ENCODE assay signal across 2 cellular contexts in the genomic region with DNA sequence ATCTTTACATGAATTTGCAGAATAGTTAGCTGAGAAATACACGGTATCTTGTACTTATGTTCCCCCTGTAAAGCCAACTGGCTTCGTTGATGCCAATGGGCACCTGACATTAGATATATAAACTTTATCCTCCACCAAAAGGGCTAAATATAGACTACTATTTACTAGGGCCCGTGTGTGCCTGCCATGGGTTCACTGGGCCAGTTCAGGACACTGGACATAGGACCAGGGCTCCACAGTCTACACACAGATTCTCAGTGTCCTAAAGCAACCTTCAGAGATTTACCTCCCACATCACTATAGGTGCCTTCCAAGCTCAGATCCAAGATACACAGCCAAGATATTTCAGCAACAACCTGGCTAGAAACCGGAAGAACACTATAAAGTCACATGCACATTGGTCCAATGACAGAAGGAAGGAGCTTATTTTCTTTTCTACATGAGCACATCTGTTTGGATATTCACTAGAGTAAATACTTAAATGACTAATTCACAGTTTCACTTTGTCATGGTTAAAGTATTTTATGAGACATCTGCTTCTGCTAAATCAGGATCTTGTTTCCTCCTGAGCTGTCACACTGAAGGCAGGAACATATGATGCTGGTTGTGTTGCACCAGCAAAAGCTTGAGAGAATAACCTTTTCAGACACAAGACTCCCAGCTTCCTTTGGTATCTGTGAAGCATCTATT.
TF ChIP-seq lines count a peak whose summit lies in the region.

No MANE protein-coding gene starts in this region.

TF ChIP-seq in GM12878, 131 proteins besides CTCF, POLR2A, EP300 and RAD21 (continues in another document):
- TF ChIP-seq CHD2 (IDR thresholded peaks at IDR 0.05; ENCODE audit: borderline replicate concordance, low read depth, low read length) = no peak
- peak; percentile 56; the same call in 1 of the 2 replicates for TF ChIP-seq GABPA (IDR thresholded peaks at IDR 0.05; ENCODE audit: low read depth)
- TF ChIP-seq NBN (IDR thresholded peaks at IDR 0.05) = 0 out of 2 replicates have a peak, but pooled peaks have one; percentile 41
- no peak for TF ChIP-seq ZNF622 (IDR thresholded peaks at IDR 0.05)
- TF ChIP-seq CBX3 (IDR thresholded peaks at IDR 0.05; ENCODE audit: borderline replicate concordance, low read depth) = no peak
- no peak for TF ChIP-seq ZSCAN29 (IDR thresholded peaks at IDR 0.05)
- no peak for TF ChIP-seq NFXL1 (IDR thresholded peaks at IDR 0.05; ENCODE audit: borderline replicate concordance)
- peak; percentile 68 for TF ChIP-seq EED (IDR thresholded peaks at IDR 0.05; ENCODE audit: low read depth)
- TF ChIP-seq NFYA (IDR thresholded peaks at IDR 0.05; ENCODE audit: borderline replicate concordance, low read depth, low read length) = no peak
- TF ChIP-seq GATAD2B (conservative IDR thresholded peaks at IDR 0.05; ENCODE audit: low read depth) = no peak
- TF ChIP-seq ETV6 (conservative IDR thresholded peaks at IDR 0.05 in 1 of 2, IDR thresholded peaks at IDR 0.05 in 1 of 2; ENCODE audit: borderline replicate concordance in 1 of 2, low read depth in 1 of 2) = peak in 1 of 2 experiments; percentile 68; a peak in 1 of 4 replicates
- no peak for TF ChIP-seq RELA (IDR thresholded peaks at IDR 0.05; ENCODE audit: borderline replicate concordance, partially characterized antibody)
- TF ChIP-seq, protein P1, sequence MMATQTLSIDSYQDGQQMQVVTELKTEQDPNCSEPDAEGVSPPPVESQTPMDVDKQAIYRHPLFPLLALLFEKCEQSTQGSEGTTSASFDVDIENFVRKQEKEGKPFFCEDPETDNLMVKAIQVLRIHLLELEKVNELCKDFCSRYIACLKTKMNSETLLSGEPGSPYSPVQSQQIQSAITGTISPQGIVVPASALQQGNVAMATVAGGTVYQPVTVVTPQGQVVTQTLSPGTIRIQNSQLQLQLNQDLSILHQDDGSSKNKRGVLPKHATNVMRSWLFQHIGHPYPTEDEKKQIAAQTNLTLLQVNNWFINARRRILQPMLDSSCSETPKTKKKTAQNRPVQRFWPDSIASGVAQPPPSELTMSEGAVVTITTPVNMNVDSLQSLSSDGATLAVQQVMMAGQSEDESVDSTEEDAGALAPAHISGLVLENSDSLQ (IDR thresholded peaks at IDR 0.05) = peak; percentile 54; the same call in 1 of the 2 replicates
- no peak for TF ChIP-seq ESRRA (IDR thresholded peaks at IDR 0.05; ENCODE audit: low read length)
- TF ChIP-seq, protein P2, sequence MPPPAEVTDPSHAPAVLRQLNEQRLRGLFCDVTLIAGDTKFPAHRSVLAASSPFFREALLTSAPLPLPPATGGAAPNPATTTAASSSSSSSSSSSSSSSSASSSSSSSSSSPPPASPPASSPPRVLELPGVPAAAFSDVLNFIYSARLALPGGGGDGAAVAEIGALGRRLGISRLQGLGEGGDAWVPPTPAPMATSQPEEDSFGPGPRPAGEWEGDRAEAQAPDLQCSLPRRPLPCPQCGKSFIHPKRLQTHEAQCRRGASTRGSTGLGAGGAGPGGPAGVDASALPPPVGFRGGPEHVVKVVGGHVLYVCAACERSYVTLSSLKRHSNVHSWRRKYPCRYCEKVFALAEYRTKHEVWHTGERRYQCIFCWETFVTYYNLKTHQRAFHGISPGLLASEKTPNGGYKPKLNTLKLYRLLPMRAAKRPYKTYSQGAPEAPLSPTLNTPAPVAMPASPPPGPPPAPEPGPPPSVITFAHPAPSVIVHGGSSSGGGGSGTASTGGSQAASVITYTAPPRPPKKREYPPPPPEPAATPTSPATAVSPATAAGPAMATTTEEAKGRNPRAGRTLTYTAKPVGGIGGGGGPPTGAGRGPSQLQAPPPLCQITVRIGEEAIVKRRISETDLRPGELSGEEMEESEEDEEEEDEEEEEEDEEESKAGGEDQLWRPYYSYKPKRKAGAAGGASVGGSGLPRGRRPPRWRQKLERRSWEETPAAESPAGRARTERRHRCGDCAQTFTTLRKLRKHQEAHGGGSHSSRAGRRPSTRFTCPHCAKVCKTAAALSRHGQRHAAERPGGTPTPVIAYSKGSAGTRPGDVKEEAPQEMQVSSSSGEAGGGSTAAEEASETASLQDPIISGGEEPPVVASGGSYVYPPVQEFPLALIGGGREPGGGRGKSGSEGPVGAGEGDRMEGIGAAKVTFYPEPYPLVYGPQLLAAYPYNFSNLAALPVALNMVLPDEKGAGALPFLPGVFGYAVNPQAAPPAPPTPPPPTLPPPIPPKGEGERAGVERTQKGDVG (CRISPR knock-in tag; IDR thresholded peaks at IDR 0.05) = no peak
- TF ChIP-seq, protein P3, sequence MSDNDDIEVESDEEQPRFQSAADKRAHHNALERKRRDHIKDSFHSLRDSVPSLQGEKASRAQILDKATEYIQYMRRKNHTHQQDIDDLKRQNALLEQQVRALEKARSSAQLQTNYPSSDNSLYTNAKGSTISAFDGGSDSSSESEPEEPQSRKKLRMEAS (IDR thresholded peaks at IDR 0.05; ENCODE audit: low read depth, low read length) = no peak
- TF ChIP-seq, protein P4, sequence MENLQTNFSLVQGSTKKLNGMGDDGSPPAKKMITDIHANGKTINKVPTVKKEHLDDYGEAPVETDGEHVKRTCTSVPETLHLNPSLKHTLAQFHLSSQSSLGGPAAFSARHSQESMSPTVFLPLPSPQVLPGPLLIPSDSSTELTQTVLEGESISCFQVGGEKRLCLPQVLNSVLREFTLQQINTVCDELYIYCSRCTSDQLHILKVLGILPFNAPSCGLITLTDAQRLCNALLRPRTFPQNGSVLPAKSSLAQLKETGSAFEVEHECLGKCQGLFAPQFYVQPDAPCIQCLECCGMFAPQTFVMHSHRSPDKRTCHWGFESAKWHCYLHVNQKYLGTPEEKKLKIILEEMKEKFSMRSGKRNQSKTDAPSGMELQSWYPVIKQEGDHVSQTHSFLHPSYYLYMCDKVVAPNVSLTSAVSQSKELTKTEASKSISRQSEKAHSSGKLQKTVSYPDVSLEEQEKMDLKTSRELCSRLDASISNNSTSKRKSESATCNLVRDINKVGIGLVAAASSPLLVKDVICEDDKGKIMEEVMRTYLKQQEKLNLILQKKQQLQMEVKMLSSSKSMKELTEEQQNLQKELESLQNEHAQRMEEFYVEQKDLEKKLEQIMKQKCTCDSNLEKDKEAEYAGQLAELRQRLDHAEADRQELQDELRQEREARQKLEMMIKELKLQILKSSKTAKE (IDR thresholded peaks at IDR 0.05; ENCODE audit: low read depth, poor library complexity, severe bottlenecking) = no peak
- TF ChIP-seq, protein P5, sequence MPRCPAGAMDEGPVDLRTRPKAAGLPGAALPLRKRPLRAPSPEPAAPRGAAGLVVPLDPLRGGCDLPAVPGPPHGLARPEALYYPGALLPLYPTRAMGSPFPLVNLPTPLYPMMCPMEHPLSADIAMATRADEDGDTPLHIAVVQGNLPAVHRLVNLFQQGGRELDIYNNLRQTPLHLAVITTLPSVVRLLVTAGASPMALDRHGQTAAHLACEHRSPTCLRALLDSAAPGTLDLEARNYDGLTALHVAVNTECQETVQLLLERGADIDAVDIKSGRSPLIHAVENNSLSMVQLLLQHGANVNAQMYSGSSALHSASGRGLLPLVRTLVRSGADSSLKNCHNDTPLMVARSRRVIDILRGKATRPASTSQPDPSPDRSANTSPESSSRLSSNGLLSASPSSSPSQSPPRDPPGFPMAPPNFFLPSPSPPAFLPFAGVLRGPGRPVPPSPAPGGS (IDR thresholded peaks at IDR 0.05; ENCODE audit: borderline replicate concordance, insufficient read depth, low read depth, low read length, poor library complexity, severe bottlenecking) = no peak

TF ChIP-seq in GM23338, 12 proteins besides CTCF, POLR2A, EP300 and RAD21 (continued from another document):
- TF ChIP-seq, protein P6, sequence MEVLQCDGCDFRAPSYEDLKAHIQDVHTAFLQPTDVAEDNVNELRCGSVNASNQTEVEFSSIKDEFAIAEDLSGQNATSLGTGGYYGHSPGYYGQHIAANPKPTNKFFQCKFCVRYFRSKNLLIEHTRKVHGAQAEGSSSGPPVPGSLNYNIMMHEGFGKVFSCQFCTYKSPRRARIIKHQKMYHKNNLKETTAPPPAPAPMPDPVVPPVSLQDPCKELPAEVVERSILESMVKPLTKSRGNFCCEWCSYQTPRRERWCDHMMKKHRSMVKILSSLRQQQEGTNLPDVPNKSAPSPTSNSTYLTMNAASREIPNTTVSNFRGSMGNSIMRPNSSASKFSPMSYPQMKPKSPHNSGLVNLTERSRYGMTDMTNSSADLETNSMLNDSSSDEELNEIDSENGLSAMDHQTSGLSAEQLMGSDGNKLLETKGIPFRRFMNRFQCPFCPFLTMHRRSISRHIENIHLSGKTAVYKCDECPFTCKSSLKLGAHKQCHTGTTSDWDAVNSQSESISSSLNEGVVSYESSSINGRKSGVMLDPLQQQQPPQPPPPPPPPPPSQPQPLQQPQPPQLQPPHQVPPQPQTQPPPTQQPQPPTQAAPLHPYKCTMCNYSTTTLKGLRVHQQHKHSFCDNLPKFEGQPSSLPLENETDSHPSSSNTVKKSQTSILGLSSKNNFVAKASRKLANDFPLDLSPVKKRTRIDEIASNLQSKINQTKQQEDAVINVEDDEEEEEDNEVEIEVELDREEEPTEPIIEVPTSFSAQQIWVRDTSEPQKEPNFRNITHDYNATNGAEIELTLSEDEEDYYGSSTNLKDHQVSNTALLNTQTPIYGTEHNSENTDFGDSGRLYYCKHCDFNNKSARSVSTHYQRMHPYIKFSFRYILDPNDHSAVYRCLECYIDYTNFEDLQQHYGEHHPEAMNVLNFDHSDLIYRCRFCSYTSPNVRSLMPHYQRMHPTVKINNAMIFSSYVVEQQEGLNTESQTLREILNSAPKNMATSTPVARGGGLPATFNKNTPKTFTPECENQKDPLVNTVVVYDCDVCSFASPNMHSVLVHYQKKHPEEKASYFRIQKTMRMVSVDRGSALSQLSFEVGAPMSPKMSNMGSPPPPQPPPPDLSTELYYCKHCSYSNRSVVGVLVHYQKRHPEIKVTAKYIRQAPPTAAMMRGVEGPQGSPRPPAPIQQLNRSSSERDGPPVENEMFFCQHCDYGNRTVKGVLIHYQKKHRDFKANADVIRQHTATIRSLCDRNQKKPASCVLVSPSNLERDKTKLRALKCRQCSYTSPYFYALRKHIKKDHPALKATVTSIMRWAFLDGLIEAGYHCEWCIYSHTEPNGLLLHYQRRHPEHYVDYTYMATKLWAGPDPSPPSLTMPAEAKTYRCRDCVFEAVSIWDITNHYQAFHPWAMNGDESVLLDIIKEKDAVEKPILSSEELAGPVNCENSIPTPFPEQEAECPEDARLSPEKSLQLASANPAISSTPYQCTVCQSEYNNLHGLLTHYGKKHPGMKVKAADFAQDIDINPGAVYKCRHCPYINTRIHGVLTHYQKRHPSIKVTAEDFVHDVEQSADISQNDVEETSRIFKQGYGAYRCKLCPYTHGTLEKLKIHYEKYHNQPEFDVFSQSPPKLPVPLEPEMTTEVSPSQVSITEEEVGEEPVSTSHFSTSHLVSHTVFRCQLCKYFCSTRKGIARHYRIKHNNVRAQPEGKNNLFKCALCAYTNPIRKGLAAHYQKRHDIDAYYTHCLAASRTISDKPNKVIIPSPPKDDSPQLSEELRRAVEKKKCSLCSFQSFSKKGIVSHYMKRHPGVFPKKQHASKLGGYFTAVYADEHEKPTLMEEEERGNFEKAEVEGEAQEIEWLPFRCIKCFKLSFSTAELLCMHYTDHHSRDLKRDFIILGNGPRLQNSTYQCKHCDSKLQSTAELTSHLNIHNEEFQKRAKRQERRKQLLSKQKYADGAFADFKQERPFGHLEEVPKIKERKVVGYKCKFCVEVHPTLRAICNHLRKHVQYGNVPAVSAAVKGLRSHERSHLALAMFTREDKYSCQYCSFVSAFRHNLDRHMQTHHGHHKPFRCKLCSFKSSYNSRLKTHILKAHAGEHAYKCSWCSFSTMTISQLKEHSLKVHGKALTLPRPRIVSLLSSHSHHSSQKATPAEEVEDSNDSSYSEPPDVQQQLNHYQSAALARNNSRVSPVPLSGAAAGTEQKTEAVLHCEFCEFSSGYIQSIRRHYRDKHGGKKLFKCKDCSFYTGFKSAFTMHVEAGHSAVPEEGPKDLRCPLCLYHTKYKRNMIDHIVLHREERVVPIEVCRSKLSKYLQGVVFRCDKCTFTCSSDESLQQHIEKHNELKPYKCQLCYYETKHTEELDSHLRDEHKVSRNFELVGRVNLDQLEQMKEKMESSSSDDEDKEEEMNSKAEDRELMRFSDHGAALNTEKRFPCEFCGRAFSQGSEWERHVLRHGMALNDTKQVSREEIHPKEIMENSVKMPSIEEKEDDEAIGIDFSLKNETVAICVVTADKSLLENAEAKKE (CRISPR knock-in tag; IDR thresholded peaks at IDR 0.05) = no peak
- TF ChIP-seq, protein P7, sequence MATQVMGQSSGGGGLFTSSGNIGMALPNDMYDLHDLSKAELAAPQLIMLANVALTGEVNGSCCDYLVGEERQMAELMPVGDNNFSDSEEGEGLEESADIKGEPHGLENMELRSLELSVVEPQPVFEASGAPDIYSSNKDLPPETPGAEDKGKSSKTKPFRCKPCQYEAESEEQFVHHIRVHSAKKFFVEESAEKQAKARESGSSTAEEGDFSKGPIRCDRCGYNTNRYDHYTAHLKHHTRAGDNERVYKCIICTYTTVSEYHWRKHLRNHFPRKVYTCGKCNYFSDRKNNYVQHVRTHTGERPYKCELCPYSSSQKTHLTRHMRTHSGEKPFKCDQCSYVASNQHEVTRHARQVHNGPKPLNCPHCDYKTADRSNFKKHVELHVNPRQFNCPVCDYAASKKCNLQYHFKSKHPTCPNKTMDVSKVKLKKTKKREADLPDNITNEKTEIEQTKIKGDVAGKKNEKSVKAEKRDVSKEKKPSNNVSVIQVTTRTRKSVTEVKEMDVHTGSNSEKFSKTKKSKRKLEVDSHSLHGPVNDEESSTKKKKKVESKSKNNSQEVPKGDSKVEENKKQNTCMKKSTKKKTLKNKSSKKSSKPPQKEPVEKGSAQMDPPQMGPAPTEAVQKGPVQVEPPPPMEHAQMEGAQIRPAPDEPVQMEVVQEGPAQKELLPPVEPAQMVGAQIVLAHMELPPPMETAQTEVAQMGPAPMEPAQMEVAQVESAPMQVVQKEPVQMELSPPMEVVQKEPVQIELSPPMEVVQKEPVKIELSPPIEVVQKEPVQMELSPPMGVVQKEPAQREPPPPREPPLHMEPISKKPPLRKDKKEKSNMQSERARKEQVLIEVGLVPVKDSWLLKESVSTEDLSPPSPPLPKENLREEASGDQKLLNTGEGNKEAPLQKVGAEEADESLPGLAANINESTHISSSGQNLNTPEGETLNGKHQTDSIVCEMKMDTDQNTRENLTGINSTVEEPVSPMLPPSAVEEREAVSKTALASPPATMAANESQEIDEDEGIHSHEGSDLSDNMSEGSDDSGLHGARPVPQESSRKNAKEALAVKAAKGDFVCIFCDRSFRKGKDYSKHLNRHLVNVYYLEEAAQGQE (IDR thresholded peaks at IDR 0.05; ENCODE audit: unreplicated experiment) = no peak
- TF ChIP-seq CREB1 (CRISPR knock-in tag; IDR thresholded peaks at IDR 0.05; ENCODE audit: low read depth) (no peak), EZH2 (IDR thresholded peaks at IDR 0.05; ENCODE audit: low read depth, unreplicated experiment) (no peak), POLR2AphosphoS5 (IDR thresholded peaks at IDR 0.05; ENCODE audit: low read depth) (no peak), NANOG (IDR thresholded peaks at IDR 0.05; ENCODE audit: borderline replicate concordance) (no peak), JUNB (IDR thresholded peaks at IDR 0.05; ENCODE audit: unreplicated experiment) (no peak), EZH2phosphoT487 (IDR thresholded peaks at IDR 0.05; ENCODE audit: unreplicated experiment) (no peak)
- TF ChIP-seq, protein P8, sequence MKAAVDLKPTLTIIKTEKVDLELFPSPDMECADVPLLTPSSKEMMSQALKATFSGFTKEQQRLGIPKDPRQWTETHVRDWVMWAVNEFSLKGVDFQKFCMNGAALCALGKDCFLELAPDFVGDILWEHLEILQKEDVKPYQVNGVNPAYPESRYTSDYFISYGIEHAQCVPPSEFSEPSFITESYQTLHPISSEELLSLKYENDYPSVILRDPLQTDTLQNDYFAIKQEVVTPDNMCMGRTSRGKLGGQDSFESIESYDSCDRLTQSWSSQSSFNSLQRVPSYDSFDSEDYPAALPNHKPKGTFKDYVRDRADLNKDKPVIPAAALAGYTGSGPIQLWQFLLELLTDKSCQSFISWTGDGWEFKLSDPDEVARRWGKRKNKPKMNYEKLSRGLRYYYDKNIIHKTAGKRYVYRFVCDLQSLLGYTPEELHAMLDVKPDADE (IDR thresholded peaks at IDR 0.05) = no peak
